Comparison of ENCODE assay signal across 8 cellular contexts in the genomic region with DNA sequence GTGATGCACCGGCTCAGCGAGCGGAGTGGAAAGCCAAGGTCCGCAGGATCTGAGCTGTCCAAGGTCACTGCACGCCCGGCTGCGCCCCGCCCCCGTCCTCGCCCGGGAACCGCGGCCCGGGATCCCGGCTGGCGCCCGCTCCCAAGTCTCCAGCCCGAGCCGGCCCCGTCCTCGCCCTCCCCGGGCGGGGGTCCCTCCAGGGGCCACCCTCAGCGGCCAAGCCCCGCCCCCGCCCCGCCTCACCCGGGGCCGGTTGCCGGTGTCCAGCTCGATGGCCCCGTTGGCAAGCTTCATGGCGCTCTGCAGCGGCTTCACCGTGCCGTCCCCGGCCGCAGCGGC. TPM values are rescaled to one million over a fixed set of nuclear protein-coding genes. Genes with fewer than 3 reads are reported as not detected.
DNase-seq lines count a peak whose midpoint lies in the region; ATAC-seq and TF ChIP-seq lines count a peak whose summit lies in the region.

No MANE protein-coding gene starts in this region.

- peak overlapping the region; percentile 86 for H3K27ac ChIP-seq in neuronal stem cell (replicated peaks; ENCODE audit: low read length)

- CTCF ChIA-PET in T-cell (lab: Charles Lee): no interaction called here

- H3K4ac ChIP-seq in neuronal stem cell (ENCODE audit: low read length): no peak overlapping the region

- WGBS in neuronal stem cell (ENCODE audit: extremely low coverage in 2 of 2, insufficient read length in 2 of 2, insufficient replicate concordance in 1 of 2), 2 donors: no CpG with 5 or more reads among the region's 39 CpGs

- peak overlapping the region; percentile 99 for H3K18ac ChIP-seq in neuronal stem cell (ENCODE audit: low read length)

- H2BK120ac ChIP-seq in neuronal stem cell (ENCODE audit: low read depth, low read length): no peak overlapping the region

- no peak for TF ChIP-seq CTCF in fibroblast of pulmonary artery (IDR thresholded peaks at IDR 0.05; ENCODE audit: low read length, missing control alignments)

- peaks cover 37% of the 10 kb centered on the region for H3K4me1 Mint-ChIP-seq in activated CD4-positive, alpha-beta T cell treated with anti-CD3 and anti-CD28 coated beads, Interleukin-2, amount 10 ng/mL, durations not matched to agents 24 days and 14 days
- peaks cover 32 to 40% (median 36%) of the 10 kb centered on the region in 3 donors for H3K4me1 Mint-ChIP-seq in T-cell

- ATAC-seq in HG02938 (IDR thresholded peaks at IDR 0.05; ENCODE audit: unreplicated experiment) (peak; percentile 4), T-cell (replicated peaks in 1 of 4) (no peak)

- H3K36me3 ChIP-seq in neuronal stem cell (replicated peaks in 1 of 2; ENCODE audit: control insufficient read depth in 2 of 2, insufficient read depth in 2 of 2, low read length in 2 of 2): peaks cover 14 to 29% of the 10 kb centered on the region in 2 donors

- H2AK5ac ChIP-seq in neuronal stem cell (ENCODE audit: low read depth, low read length): no peak overlapping the region

- H2BK5ac ChIP-seq in neuronal stem cell (ENCODE audit: low read length): peak overlapping the region; percentile 24

- peak overlapping the region; percentile 99 for H2AFZ ChIP-seq in neuronal stem cell (ENCODE audit: low read length)

- peaks cover 37% of the 10 kb centered on the region for H3K36me3 Mint-ChIP-seq in activated CD4-positive, alpha-beta T cell treated with anti-CD3 and anti-CD28 coated beads, Interleukin-2, amount 10 ng/mL, durations not matched to agents 24 days and 14 days (ENCODE audit: low read depth)
- peaks cover 12% of the 10 kb centered on the region for H3K36me3 Mint-ChIP-seq in T-cell

- peaks cover 7% of the 10 kb centered on the region for H3K79me1 ChIP-seq in neuronal stem cell (ENCODE audit: low read depth, low read length)

- no peak overlapping the region for H4K91ac ChIP-seq in neuronal stem cell (ENCODE audit: low read depth, low read length, poor library complexity)

- peak overlapping the region; percentile 81 for H3K4me3 Mint-ChIP-seq in activated CD4-positive, alpha-beta T cell treated with anti-CD3 and anti-CD28 coated beads, Interleukin-2, amount 10 ng/mL, durations not matched to agents 24 days and 14 days
- peak overlapping the region; percentile 74 to 84 (median 76) for H3K4me3 Mint-ChIP-seq in T-cell

- H3K9me3 Mint-ChIP-seq in activated CD4-positive, alpha-beta T cell treated with anti-CD3 and anti-CD28 coated beads, Interleukin-2, amount 10 ng/mL, durations not matched to agents 24 days and 14 days: no peaks in the 10 kb centered on the region
- H3K9me3 Mint-ChIP-seq in T-cell: no peaks in the 10 kb centered on the region

- peak overlapping the region; percentile 5 for H3K14ac ChIP-seq in neuronal stem cell (ENCODE audit: low read length)

- DNase-seq in activated CD4-positive, alpha-beta T cell treated with anti-CD3 and anti-CD28 coated beads, Interleukin-2, amount 10 ng/mL, durations not matched to agents 24 days and 14 days: no peak
- no peak for DNase-seq in activated CD4-positive, alpha-beta T cell treated with anti-CD3 and anti-CD28 coated beads for 1 hour
- DNase-seq in T-cell (no peak), fibroblast of pulmonary artery (ENCODE audit: low read depth) (no peak), neuronal stem cell (ENCODE audit: low spot score) (peak; percentile 63), NCI-H2029 (lab: John Stamatoyannopoulos, UW) (no peak), NCI-H1694 treated with DMSO at 0.1 percent for 48 hours (lab: John Stamatoyannopoulos, UW) (no peak)

- no peak overlapping the region for H4K8ac ChIP-seq in neuronal stem cell (ENCODE audit: low read depth, low read length)

- peaks cover 0 to 17% (median 5%) of the 10 kb centered on the region in 3 experiments for H3K27me3 ChIP-seq in neuronal stem cell (ENCODE audit: control insufficient read depth in 3 of 3, insufficient read depth in 3 of 3, low read depth in 1 of 3, low read length in 3 of 3)

- peak overlapping the region; percentile 99 for H3K23ac ChIP-seq in neuronal stem cell (ENCODE audit: low read depth, low read length, poor library complexity)

- H2BK12ac ChIP-seq in neuronal stem cell (ENCODE audit: low read length): peak overlapping the region; percentile 10

- peak overlapping the region; percentile 100 for H3K4me2 ChIP-seq in neuronal stem cell (ENCODE audit: insufficient read depth, low read length, poor library complexity, severe bottlenecking)

- POLR2A ChIA-PET in T-cell (lab: Charles Lee): no interaction called here

- H3K27ac Mint-ChIP-seq in activated CD4-positive, alpha-beta T cell treated with anti-CD3 and anti-CD28 coated beads, Interleukin-2, amount 10 ng/mL, durations not matched to agents 24 days and 14 days: peak overlapping the region; percentile 87
- peak overlapping the region; percentile 55 to 73 for H3K27ac Mint-ChIP-seq in T-cell

- peak overlapping the region; percentile 79 for H3K4me3 ChIP-seq in fibroblast of pulmonary artery (replicated peaks; ENCODE audit: low read depth, low read length)
- H3K4me3 ChIP-seq in neuronal stem cell (ENCODE audit: low read length in 2 of 2): peak overlapping the region; percentile 92 to 97

- no peaks in the 10 kb centered on the region for H3K9me3 ChIP-seq in neuronal stem cell (replicated peaks in 1 of 2; ENCODE audit: control insufficient read depth in 2 of 2, insufficient read depth in 1 of 2, low read depth in 1 of 2, low read length in 2 of 2)

- intact Hi-C loops in activated CD4-positive, alpha-beta T cell treated with anti-CD3 and anti-CD28 coated beads, Interleukin-2, amount 10 ng/mL, durations not matched to agents 24 days and 14 days (cut with micrococcal nuclease): loop anchor here (5.0 kb wide), 3 partner anchors 97 to 473 kb away; partner anchors contain the start of genes FANCA and TUBB3

- peak overlapping the region; percentile 67 for H2BK15ac ChIP-seq in neuronal stem cell (ENCODE audit: low read length)

- H3K9ac ChIP-seq in neuronal stem cell (ENCODE audit: low read depth, low read length, poor library complexity): peak overlapping the region; percentile 93

- no peaks in the 10 kb centered on the region for H3K27me3 Mint-ChIP-seq in activated CD4-positive, alpha-beta T cell treated with anti-CD3 and anti-CD28 coated beads, Interleukin-2, amount 10 ng/mL, durations not matched to agents 24 days and 14 days
- H3K27me3 Mint-ChIP-seq in T-cell: no peaks in the 10 kb centered on the region

- peaks cover 10 to 13% of the 10 kb centered on the region in 2 donors for H3K4me1 ChIP-seq in neuronal stem cell (ENCODE audit: control insufficient read depth in 2 of 2, insufficient read depth in 1 of 2, low read depth in 1 of 2, low read length in 2 of 2)

RNA-seq across cellular contexts. Expression of gene VPS9D1, which starts 0.2 kb away (rescaled TPM):
- 3.6 and 3.9 TPM in 2 replicates for total RNA-seq in activated CD4-positive, alpha-beta T cell treated with anti-CD3 and anti-CD28 coated beads, Interleukin-2, amount 10 ng/mL, durations not matched to agents 24 days and 14 days
- 10 to 100 TPM; 15.5 to 28.8 (median 24.5) TPM for total RNA-seq in T-cell
- 5.9 TPM for polyA plus RNA-seq in neuronal stem cell (2013, experiment 1 of 2)
- polyA plus RNA-seq in neuronal stem cell (2013, experiment 2 of 2): 6.0 TPM

RNA-seq across cellular contexts. Expression of gene ZNF276, which starts 0.8 kb away (rescaled TPM):
- 32.9 and 33.3 TPM in 2 replicates for total RNA-seq in activated CD4-positive, alpha-beta T cell treated with anti-CD3 and anti-CD28 coated beads, Interleukin-2, amount 10 ng/mL, durations not matched to agents 24 days and 14 days
- total RNA-seq in T-cell: 100 to 1,000 TPM; 131 to 203 (median 195) TPM
- 7.1 TPM for polyA plus RNA-seq in neuronal stem cell (2013, experiment 1 of 2)
- polyA plus RNA-seq in neuronal stem cell (2013, experiment 2 of 2): 7.7 TPM

RNA-seq across cellular contexts. Expression of gene SPATA2L, which starts 19.0 kb away (rescaled TPM):
- total RNA-seq in activated CD4-positive, alpha-beta T cell treated with anti-CD3 and anti-CD28 coated beads, Interleukin-2, amount 10 ng/mL, durations not matched to agents 24 days and 14 days: 12.8 and 13.2 TPM in 2 replicates
- 10 to 100 TPM; 14.4 to 24.9 (median 15.9) TPM for total RNA-seq in T-cell
- 5.0 TPM for polyA plus RNA-seq in neuronal stem cell (2013, experiment 1 of 2)
- 5.5 TPM for polyA plus RNA-seq in neuronal stem cell (2013, experiment 2 of 2)

RNA-seq across cellular contexts. Expression of gene CDK10, which starts 34.0 kb away (rescaled TPM):
- total RNA-seq in activated CD4-positive, alpha-beta T cell treated with anti-CD3 and anti-CD28 coated beads, Interleukin-2, amount 10 ng/mL, durations not matched to agents 24 days and 14 days: 104 and 108 TPM in 2 replicates
- total RNA-seq in T-cell: 100 to 1,000 TPM; 108 to 163 (median 138) TPM
- polyA plus RNA-seq in neuronal stem cell (2013, experiment 1 of 2): 59.5 TPM
- 57.9 TPM for polyA plus RNA-seq in neuronal stem cell (2013, experiment 2 of 2)
